In the genomic region with DNA sequence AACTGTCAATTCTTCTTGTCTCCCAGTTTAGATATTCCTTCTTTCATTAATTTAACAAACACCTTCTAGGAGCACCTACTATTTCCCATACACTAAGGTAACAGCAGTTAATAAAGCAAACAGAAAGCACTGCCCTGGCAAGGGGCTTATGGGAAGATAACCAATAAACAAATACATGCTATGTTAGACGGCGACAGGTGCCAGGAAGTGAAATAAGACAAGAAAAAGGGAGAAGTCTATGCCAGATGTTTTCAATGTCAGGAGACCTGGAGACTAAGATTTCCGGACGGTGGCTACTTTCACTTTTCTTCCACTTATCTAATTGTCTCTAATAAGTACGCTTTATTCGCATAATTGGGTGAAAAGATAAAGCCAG, we compare ENCODE assay signal across 8 cellular contexts. TPM values are rescaled to one million over a fixed set of nuclear protein-coding genes. Genes with fewer than 3 reads are reported as not detected.
A peak's percentile ranks its signal among the peaks of the same experiment; 100 is the strongest.
DNase-seq lines count a peak whose midpoint lies in the region; ATAC-seq and TF ChIP-seq lines count a peak whose summit lies in the region.

No MANE protein-coding gene starts in this region.

- no peaks in the 10 kb centered on the region for H3K27me3 Mint-ChIP-seq in stimulated activated naive CD8-positive, alpha-beta T cell treated with anti-CD3 and anti-CD28 coated beads, Interleukin-15, Interleukin-2, amounts not matched to agents 100 ng/mL and 50 ng/mL, for 24 hours
- peaks cover 3% of the 10 kb centered on the region for H3K27me3 Mint-ChIP-seq in dendritic cell treated with granulocyte-macrophage colony-stimulating factor and Interleukin-4, amounts not matched to agents 40 ng/mL and 50 ng/mL, for 4 days

- CTCF ChIA-PET in OCI-LY7 (lab: Charles Lee; ENCODE audit: unreplicated experiment), result no interaction called here

- H3K36me3 ChIP-seq in OCI-LY7 (ENCODE audit: insufficient read depth, low read length) (no peaks in the 10 kb centered on the region; the same call in 1 of the 2 replicates), mucosa of descending colon (ENCODE audit: low read depth) (no peaks in the 10 kb centered on the region)

- H4K20me1 ChIP-seq in OCI-LY7 (ENCODE audit: insufficient read depth, low read length), result no peaks in the 10 kb centered on the region

- no peak for ATAC-seq in stimulated activated naive CD8-positive, alpha-beta T cell treated with anti-CD3 and anti-CD28 coated beads, Interleukin-15, Interleukin-2, amounts not matched to agents 100 U/mL and 50 U/mL, for 24 hours
- peak; percentile 41 for ATAC-seq in HG02885 (IDR thresholded peaks at IDR 0.05; ENCODE audit: poor library complexity, unreplicated experiment)
- ATAC-seq in mucosa of descending colon, result peak; percentile 52

- H2AFZ ChIP-seq in OCI-LY7 (ENCODE audit: low read length), result peak overlapping the region; percentile 43

- intact Hi-C loops in OCI-LY7 (cut with micrococcal nuclease; ENCODE audit: unreplicated experiment) (loop anchor here (2.0 to 10.0 kb wide), 2 partner anchors 33 to 175 kb away; a partner anchor contains a TSS), mucosa of descending colon (cut with DNase I, micrococcal nuclease) (no loop called here)
- intact Hi-C loops in dendritic cell treated with granulocyte-macrophage colony-stimulating factor and Interleukin-4, amounts not matched to agents 40 ng/mL and 50 ng/mL, for 4 days (cut with micrococcal nuclease), result loop anchor here (1.0 to 5.0 kb wide), 3 partner anchors 33 to 188 kb away; a partner anchor contains a TSS

- no peak for DNase-seq in stimulated activated naive CD8-positive, alpha-beta T cell treated with anti-CD3 and anti-CD28 coated beads, Interleukin-15, Interleukin-2, amounts not matched to agents 100 U/mL and 50 U/mL, for 24 hours
- peak; percentile 59 for DNase-seq in OCI-LY7 (ENCODE audit: low spot score)
- no peak for DNase-seq in mucosa of descending colon
- DNase-seq in GM03348 (ENCODE audit: low spot score), result no peak
- DNase-seq in activated CD8-positive, alpha-beta memory T cell treated with anti-CD3 and anti-CD28 coated beads, Interleukin-2, amount 50 U/mL, for 4 hours, result no peak

- H3K27ac ChIP-seq in OCI-LY7 (ENCODE audit: low read depth, low read length, poor library complexity, severe bottlenecking), result peak overlapping the region; percentile 33

- TF ChIP-seq CTCF in OCI-LY7 (conservative IDR thresholded peaks at IDR 0.05; ENCODE audit: low read length) (no peak), mucosa of descending colon (IDR thresholded peaks at IDR 0.05) (no peak)

- peaks cover 25% of the 10 kb centered on the region for H3K4me1 Mint-ChIP-seq in stimulated activated naive CD8-positive, alpha-beta T cell treated with anti-CD3 and anti-CD28 coated beads, Interleukin-15, Interleukin-2, amounts not matched to agents 100 ng/mL and 50 ng/mL, for 24 hours (ENCODE audit: low read depth)
- H3K4me1 Mint-ChIP-seq in dendritic cell treated with granulocyte-macrophage colony-stimulating factor and Interleukin-4, amounts not matched to agents 40 ng/mL and 50 ng/mL, for 4 days (ENCODE audit: low read depth), result peaks cover 26% of the 10 kb centered on the region

- TSS peak; percentile 76 for BruUV-seq in OCI-LY7 (replicated peaks; lab: Mats Ljungman, UMichigan)

- peaks cover 25% of the 10 kb centered on the region for H3K36me3 Mint-ChIP-seq in stimulated activated naive CD8-positive, alpha-beta T cell treated with anti-CD3 and anti-CD28 coated beads, Interleukin-15, Interleukin-2, amounts not matched to agents 100 ng/mL and 50 ng/mL, for 24 hours (ENCODE audit: low read depth)
- peaks cover 28% of the 10 kb centered on the region for H3K36me3 Mint-ChIP-seq in dendritic cell treated with granulocyte-macrophage colony-stimulating factor and Interleukin-4, amounts not matched to agents 40 ng/mL and 50 ng/mL, for 4 days (ENCODE audit: low read depth)

- peak overlapping the region; percentile 75 for H3K27ac Mint-ChIP-seq in stimulated activated naive CD8-positive, alpha-beta T cell treated with anti-CD3 and anti-CD28 coated beads, Interleukin-15, Interleukin-2, amounts not matched to agents 100 ng/mL and 50 ng/mL, for 24 hours
- peak overlapping the region; percentile 97 for H3K27ac Mint-ChIP-seq in dendritic cell treated with granulocyte-macrophage colony-stimulating factor and Interleukin-4, amounts not matched to agents 40 ng/mL and 50 ng/mL, for 4 days

- H3K9me2 ChIP-seq in OCI-LY7 (ENCODE audit: insufficient read depth, low read length), result no peaks in the 10 kb centered on the region

- POLR2A ChIA-PET in OCI-LY7 (lab: Charles Lee), result no interaction called here

- no peaks in the 10 kb centered on the region for H3K9me3 Mint-ChIP-seq in stimulated activated naive CD8-positive, alpha-beta T cell treated with anti-CD3 and anti-CD28 coated beads, Interleukin-15, Interleukin-2, amounts not matched to agents 100 ng/mL and 50 ng/mL, for 24 hours
- peaks cover 22% of the 10 kb centered on the region for H3K9me3 Mint-ChIP-seq in dendritic cell treated with granulocyte-macrophage colony-stimulating factor and Interleukin-4, amounts not matched to agents 40 ng/mL and 50 ng/mL, for 4 days

- peaks cover 6% of the 10 kb centered on the region for H3K4me1 ChIP-seq in OCI-LY7 (ENCODE audit: insufficient read depth, low read length, poor library complexity, severe bottlenecking)
- H3K4me1 ChIP-seq in mucosa of descending colon (ENCODE audit: low read depth), result peaks cover 17% of the 10 kb centered on the region

- H3K4me3 ChIP-seq in OCI-LY7 (ENCODE audit: low read depth, low read length, poor library complexity, severe bottlenecking) (peak overlapping the region; percentile 82), mucosa of descending colon (peak overlapping the region; percentile 90)

- peaks cover 11% of the 10 kb centered on the region; the same call in 1 of the 2 replicates for H3K79me2 ChIP-seq in OCI-LY7 (ENCODE audit: insufficient read depth, low read depth, low read length)

- H3K4me2 ChIP-seq in OCI-LY7 (ENCODE audit: low read length), result peak overlapping the region; percentile 62

- peak overlapping the region; percentile 90 for H3K4me3 Mint-ChIP-seq in stimulated activated naive CD8-positive, alpha-beta T cell treated with anti-CD3 and anti-CD28 coated beads, Interleukin-15, Interleukin-2, amounts not matched to agents 100 ng/mL and 50 ng/mL, for 24 hours
- peak overlapping the region; percentile 91 for H3K4me3 Mint-ChIP-seq in dendritic cell treated with granulocyte-macrophage colony-stimulating factor and Interleukin-4, amounts not matched to agents 40 ng/mL and 50 ng/mL, for 4 days

- H3K9me3 ChIP-seq in OCI-LY7 (ENCODE audit: low read length) (no peaks in the 10 kb centered on the region), mucosa of descending colon (no peaks in the 10 kb centered on the region)

RNA-seq across cellular contexts. Expression of a gene that starts 32.5 kb away (rescaled TPM):
- 3.4 TPM in 2 replicates for total RNA-seq in OCI-LY7 (2014; rRNA removed; shearing (Covaris generic))
- total RNA-seq in OCI-LY7 (2022), result 11.7 and 13.4 TPM in 2 replicates
- total RNA-seq in mucosa of descending colon, result 10 to 100 TPM; 10.0 to 26.4 (median 16.8) TPM

RNA-seq across cellular contexts. Expression of a gene that starts 45.0 kb away (rescaled TPM):
- total RNA-seq in OCI-LY7 (2014; rRNA removed; shearing (Covaris generic)), result not detected in 2 replicates
- total RNA-seq in OCI-LY7 (2022) (not detected in 2 replicates), mucosa of descending colon (1 to 10 TPM in 2 of 3 donors, under 1 TPM in 1; 0.96 to 3.0 (median 1.6) TPM)

Comparison
In these comparisons a context has a peak if more than half of its experiments do, and no peak if none do; other contexts are left out.
1. intact Hi-C loops: an anchor here in OCI-LY7 (2.0 to 10.0 kb wide) and dendritic cell treated with granulocyte-macrophage colony-stimulating factor and Interleukin-4, amounts not matched to agents 40 ng/mL and 50 ng/mL, for 4 days (1.0 to 5.0 kb wide); none called in mucosa of descending colon.